In genomic region chr15:67276666-67277065, GRCh38 we compare ENCODE assay signal across 23 cellular contexts. TPM values are rescaled to one million over a fixed set of nuclear protein-coding genes. Genes with fewer than 3 reads are reported as not detected.
A peak's percentile ranks its signal among the peaks of the same experiment; 100 is the strongest.
DNase-seq lines count a peak whose midpoint lies in the region; FAIRE-seq and TF ChIP-seq lines count a peak whose summit lies in the region.
"Had no signal": no experiment of that assay in that cellular context is flagged by ENCODE, and none has a peak within 500 bp of the region (broad histone marks: within the 10 kb centered on the region; RNA-seq: fewer than 3 reads in every experiment).

No MANE protein-coding gene starts in this region.

- peak; percentile 8 for FAIRE-seq in GM19239 (lab: Jason Lieb, UNC)
- FAIRE-seq in colon (lab: Jason Lieb, UNC), result peak; percentile 33
- FAIRE-seq: GM12891 had no signal

- 88 to 89% methylated on average over 1 of the region's 1 CpG for WGBS in esophagus squamous epithelium, 2 donors

- no peaks in the 10 kb centered on the region for H3K4me1 ChIP-seq in esophagus squamous epithelium
- H3K4me1 ChIP-seq: BE2C, BLaER1 had no signal

- intact Hi-C loops in esophagus squamous epithelium (cut with DNase I), result no loop called here

- H3K9me3 Mint-ChIP-seq in HFFc6, result peaks cover 5% of the 10 kb centered on the region; the same call in 1 of the 2 replicates

- no peak overlapping the region for H3K27ac Mint-ChIP-seq in HFFc6
- H3K27ac Mint-ChIP-seq: CD14-positive monocyte; CD4-positive, CD25-positive, alpha-beta regulatory T cell had no signal

- peaks cover 8% of the 10 kb centered on the region; the same call in 1 of the 2 replicates for H3K36me3 Mint-ChIP-seq in HFFc6 (ENCODE audit: low read depth)

- peaks cover 0 to 4% (median 0%) of the 10 kb centered on the region in 3 donors for H3K9me3 ChIP-seq in esophagus squamous epithelium
- H3K9me3 ChIP-seq: BE2C had no signal

- no peak overlapping the region for H3K27ac ChIP-seq in esophagus squamous epithelium
- H3K27ac ChIP-seq: BLaER1 had no signal

- H3K36me3 ChIP-seq in esophagus squamous epithelium, result no peaks in the 10 kb centered on the region
- H3K36me3 ChIP-seq: BE2C, BLaER1 had no signal

- no peak overlapping the region for H3K4me3 ChIP-seq in esophagus squamous epithelium
- H3K4me3 ChIP-seq: BLaER1 had no signal

- no peak for TF ChIP-seq CTCF in esophagus squamous epithelium (IDR thresholded peaks at IDR 0.05)
- TF ChIP-seq CTCF in HFFc6 (IDR thresholded peaks at IDR 0.05), result no peak

- no peaks in the 10 kb centered on the region for H3K27me3 ChIP-seq in esophagus squamous epithelium
- H3K27me3 ChIP-seq: BE2C, BLaER1 had no signal

- TF ChIP-seq POLR2A in esophagus squamous epithelium (IDR thresholded peaks at IDR 0.05), result no peak

- H3K4me1 Mint-ChIP-seq in HFFc6 (ENCODE audit: low read depth), result no peaks in the 10 kb centered on the region
- H3K4me1 Mint-ChIP-seq: CD14-positive monocyte; CD4-positive, alpha-beta memory T cell; CD4-positive, CD25-positive, alpha-beta regulatory T cell; CD8-positive, alpha-beta memory T cell had no signal

- DNase-seq in GM19239 (ENCODE audit: insufficient read length, low spot score) (no peak), esophagus squamous epithelium (lab: John Stamatoyannopoulos, UW) (no peak), HFFc6 (no peak), NCI-H748 treated with DMSO at 0.1 percent for 48 hours (lab: John Stamatoyannopoulos, UW) (no peak)
- DNase-seq: 8988T; ACHN; BE2C; C1 segment of cervical spinal cord; CD4-positive, alpha-beta memory T cell; CD4-positive, CD25-positive, alpha-beta regulatory T cell; CD8-positive, alpha-beta memory T cell; COR-L47; DMS 273 treated with DMSO at 0.1 percent for 48 hours; DMS153; DMS53; DMS79; DND-41; EL; GF-D8 had no signal

- H3K27me3 Mint-ChIP-seq in HFFc6 (ENCODE audit: insufficient read depth), result no peaks in the 10 kb centered on the region
- H3K27me3 Mint-ChIP-seq: CD4-positive, alpha-beta memory T cell had no signal

- H3K4me3 Mint-ChIP-seq in HFFc6, result no peak overlapping the region
- H3K4me3 Mint-ChIP-seq: CD14-positive monocyte; CD4-positive, alpha-beta memory T cell; CD4-positive, CD25-positive, alpha-beta regulatory T cell; CD8-positive, alpha-beta memory T cell had no signal

RNA-seq across cellular contexts. Expression of gene IQCH, which starts 22.1 kb away (rescaled TPM):
- 1 to 10 TPM in 3 of 4 donors, not detected in 1; 1.9 to 3.1 (median 3.0) TPM for total RNA-seq in esophagus squamous epithelium
- total RNA-seq in HFFc6 (2021; fragmentation: NEBNext Ultra II Directional; extraction: Animal tissue kit (Norgen Biotek cat#: 25700)), result 1 to 10 TPM; 1.1 to 2.2 (median 1.5) TPM
- total RNA-seq: CD4-positive, CD25-positive, alpha-beta regulatory T cell had no signal

RNA-seq across cellular contexts. Expression of gene AAGAB, which starts 22.2 kb away (rescaled TPM):
- total RNA-seq in esophagus squamous epithelium, result 10 to 100 TPM; 16.7 to 35.6 (median 31.4) TPM
- 10 to 100 TPM; 41.0 to 45.7 (median 42.0) TPM for total RNA-seq in HFFc6 (2021; fragmentation: NEBNext Ultra II Directional; extraction: Animal tissue kit (Norgen Biotek cat#: 25700))
